In the genomic region with DNA sequence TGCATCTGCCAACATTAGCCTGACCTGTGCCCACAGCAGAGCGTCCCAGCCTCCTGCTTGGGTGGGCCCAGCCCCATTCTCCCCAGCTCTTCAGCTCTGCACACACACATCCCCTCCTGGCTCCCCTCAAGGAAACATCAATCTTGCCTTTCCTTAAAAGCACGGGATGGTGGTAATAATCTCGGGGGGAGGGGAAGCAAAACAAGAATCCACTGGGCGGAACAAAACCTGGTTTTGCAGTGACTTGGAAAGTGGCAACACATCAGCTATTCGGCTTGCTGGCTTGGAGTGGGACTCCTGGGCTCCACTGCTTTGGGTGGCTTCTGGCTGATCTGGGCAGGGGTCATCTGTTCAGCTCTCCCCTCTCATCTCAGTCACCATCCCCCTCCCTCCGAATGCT, we compare ENCODE assay signal across 29 cellular contexts. TPM values are rescaled to one million over a fixed set of nuclear protein-coding genes. Genes with fewer than 3 reads are reported as not detected.
A peak's percentile ranks its signal among the peaks of the same experiment; 100 is the strongest.
DNase-seq lines count a peak whose midpoint lies in the region; ATAC-seq, FAIRE-seq and TF ChIP-seq lines count a peak whose summit lies in the region.
"Had no signal": no experiment of that assay in that cellular context is flagged by ENCODE, and none has a peak within 500 bp of the region (broad histone marks: within the 10 kb centered on the region; RNA-seq: fewer than 3 reads in every experiment).

No MANE protein-coding gene starts in this region.

- DNase-seq in HepG2 (ENCODE audit: low spot score) (no peak), right lobe of liver (no peak), left kidney (ENCODE audit: low read depth, low spot score) (peak; percentile 51), NCI-H524 treated with DMSO at 0.1 percent for 48 hours (lab: John Stamatoyannopoulos, UW) (no peak), NOMO-1 treated with DMSO at 0.1 percent for 48 hours (lab: John Stamatoyannopoulos, UW; ENCODE audit: unreplicated experiment) (no peak), aorta (no peak)
- DNase-seq in activated naive CD8-positive, alpha-beta T cell treated with anti-CD3 and anti-CD28 coated beads, Interleukin-2, amount 10 ng/mL, durations not matched to agents 7 days and 5 days, result no peak
- DNase-seq: ACHN; activated B cell treated with CpG ODN at 0.5 μM for 24 hours; activated CD8-positive, alpha-beta memory T cell treated with anti-CD3 and anti-CD28 coated beads, Interleukin-2, amount 50 U/mL, for 4 hours; activated gamma-delta T cell; EL; IMR-90; lower lobe of right lung; NCI-H1092 treated with DMSO at 0.1 percent for 48 hours; NCI-H1930; NCI-H226; NCI-H774; occipital lobe; stimulated activated CD8-positive, alpha-beta memory T cell treated with anti-CD3 and anti-CD28 coated beads, Interleukin-4, amount 100 ng/mL, for 48 hours; T-helper 9 cell; trophoblast cell had no signal

- ATAC-seq in HepG2, result no peak
- no peak for ATAC-seq in right lobe of liver
- no peak for ATAC-seq in activated naive CD8-positive, alpha-beta T cell treated with anti-CD3 and anti-CD28 coated beads, Interleukin-2, amount 10 ng/mL, durations not matched to agents 7 days and 5 days (ENCODE audit: low read depth)
- no peak for ATAC-seq in HG03469 (IDR thresholded peaks at IDR 0.05; ENCODE audit: unreplicated experiment)
- ATAC-seq in aorta (ENCODE audit: low FRiP score), result no peak
- ATAC-seq: lower lobe of right lung had no signal

- H3K9me3 ChIP-seq in HepG2 (ENCODE audit: low read length) (no peaks in the 10 kb centered on the region), right lobe of liver (no peaks in the 10 kb centered on the region), aorta (ENCODE audit: control insufficient read depth, low read length) (no peaks in the 10 kb centered on the region)
- H3K9me3 ChIP-seq: breast epithelium, HAP-1, lower lobe of right lung had no signal

- intact Hi-C loops in HepG2 (cut with micrococcal nuclease; ENCODE audit: unreplicated experiment), result no loop called here
- intact Hi-C loops in right lobe of liver (cut with DNase I), result no loop called here
- intact Hi-C loops in aorta (cut with DNase I), result loop anchor here in 1 of 2 donors (5.0 kb wide), 1 partner anchor 75 kb away; the partner anchor contains the start of gene MECP2

- TF ChIP-seq CTCF in HepG2 (CRISPR knock-in tag; IDR thresholded peaks at IDR 0.05), result no peak
- TF ChIP-seq CTCF in right lobe of liver (IDR thresholded peaks at IDR 0.05), result no peak

- no peaks in the 10 kb centered on the region for H4K20me1 ChIP-seq in HepG2 (ENCODE audit: insufficient read depth, low read length)

- POLR2A ChIA-PET in HepG2 (lab: Yijun Ruan, JAX), result interaction anchor here (1.4 kb wide), 1 partner anchor 15 kb away, joined by 3 read pairs; no protein-coding TSS in a partner anchor
- POLR2A ChIA-PET in activated naive CD8-positive, alpha-beta T cell treated with anti-CD3 and anti-CD28 coated beads, Interleukin-2, amount 10 ng/mL, durations not matched to agents 7 days and 5 days (lab: Charles Lee), result no interaction called here

- H3K27ac ChIP-seq in HepG2 (ENCODE audit: extremely low read length, insufficient read depth, low read length) (peak overlapping the region; percentile 44), right lobe of liver (no peak overlapping the region), aorta (ENCODE audit: low read depth in 1 of 2, low read length in 2 of 2) (no peak overlapping the region)
- H3K27ac ChIP-seq: lower lobe of right lung had no signal

- no peak overlapping the region for H3K4me2 ChIP-seq in HepG2 (ENCODE audit: low read depth, low read length)

- in situ Hi-C loops in HepG2 (cut with HindIII; ENCODE audit: extremely low pct_ligation_motif_present, low pct_unique_long_range_greater_than_20kb), result no loop called here

- no peaks in the 10 kb centered on the region for H3K27me3 Mint-ChIP-seq in activated naive CD8-positive, alpha-beta T cell treated with anti-CD3 and anti-CD28 coated beads, Interleukin-2, amount 10 ng/mL, durations not matched to agents 7 days and 5 days
- H3K27me3 Mint-ChIP-seq: activated B cell treated with CpG ODN at 0.5 μM for 24 hours had no signal

- H3K9ac ChIP-seq in HepG2 (ENCODE audit: insufficient read depth, low read depth, low read length), result no peak overlapping the region

- no peak overlapping the region for H2AFZ ChIP-seq in HepG2 (ENCODE audit: low read length)

- no peak for FAIRE-seq in HepG2 (lab: Jason Lieb, UNC)
- FAIRE-seq: D721Med, endometrium, GM12892, keratinocyte had no signal

- TF ChIP-seq RAD21 in HepG2 (CRISPR knock-in tag; IDR thresholded peaks at IDR 0.05), result no peak

- BruUV-seq in HepG2 (replicated peaks; lab: Mats Ljungman, UMichigan), result no TSS peak

- peaks cover 15% of the 10 kb centered on the region for H3K79me2 ChIP-seq in HepG2 (ENCODE audit: insufficient read depth, low read length)

- no peak overlapping the region for H3K4me3 ChIP-seq in HepG2 (replicated peaks in 1 of 3; ENCODE audit: insufficient read depth in 1 of 3, low read depth in 2 of 3, low read length in 3 of 3)
- H3K4me3 ChIP-seq in right lobe of liver, result no peak overlapping the region
- H3K4me3 ChIP-seq in aorta (ENCODE audit: low read length in 2 of 2), result no peak overlapping the region
- H3K4me3 ChIP-seq: breast epithelium, HAP-1, lower lobe of right lung had no signal

- CTCF ChIA-PET in HepG2 (lab: Yijun Ruan, JAX; ENCODE audit: low intra/inter-chr PET ratio, low total read pairs), result no interaction called here

- TF ChIP-seq EP300 in HepG2 (IDR thresholded peaks at IDR 0.05; ENCODE audit: low read depth in 2 of 2, low read length in 2 of 2) (no peak), HepG2 (CRISPR knock-in tag; IDR thresholded peaks at IDR 0.05; ENCODE audit: borderline replicate concordance) (no peak)

- no peaks in the 10 kb centered on the region for H3K9me3 Mint-ChIP-seq in activated naive CD8-positive, alpha-beta T cell treated with anti-CD3 and anti-CD28 coated beads, Interleukin-2, amount 10 ng/mL, durations not matched to agents 7 days and 5 days
- H3K9me3 Mint-ChIP-seq: activated B cell treated with CpG ODN at 0.5 μM for 24 hours had no signal

- peak overlapping the region; percentile 82 for H3K27ac Mint-ChIP-seq in activated naive CD8-positive, alpha-beta T cell treated with anti-CD3 and anti-CD28 coated beads, Interleukin-2, amount 10 ng/mL, durations not matched to agents 7 days and 5 days

- 63% methylated on average over 4 of the region's 6 CpGs for WGBS in HepG2 (ENCODE audit: low lambda C conversion rate)
- WGBS in right lobe of liver (ENCODE audit: insufficient coverage, low coverage, low lambda C conversion rate, missing lambda C conversion rate), result 38% methylated on average over 5 of the region's 6 CpGs
- WGBS in aorta, 2 donors, result 55 to 65% methylated on average over 6 of the region's 6 CpGs

- H3K4me3 Mint-ChIP-seq in activated naive CD8-positive, alpha-beta T cell treated with anti-CD3 and anti-CD28 coated beads, Interleukin-2, amount 10 ng/mL, durations not matched to agents 7 days and 5 days, result no peak overlapping the region
- H3K4me3 Mint-ChIP-seq: activated B cell treated with CpG ODN at 0.5 μM for 24 hours had no signal

- H3K36me3 ChIP-seq in HepG2 (replicated peaks in 1 of 2; ENCODE audit: control insufficient read depth in 1 of 2, insufficient read depth in 2 of 2, low read length in 2 of 2), result peaks cover 0 to 2% of the 10 kb centered on the region in 2 experiments; a peak in 1 of 5 replicates
- no peaks in the 10 kb centered on the region for H3K36me3 ChIP-seq in right lobe of liver
- H3K36me3 ChIP-seq in aorta (ENCODE audit: control insufficient read depth in 1 of 2, insufficient read depth in 2 of 2, low read length in 1 of 2), result no peaks in the 10 kb centered on the region
- H3K36me3 ChIP-seq: breast epithelium had no signal

- TF ChIP-seq POLR2A in HepG2 (IDR thresholded peaks at IDR 0.05; ENCODE audit: insufficient read depth in 1 of 2, low read depth in 2 of 2, low read length in 2 of 2), result no peak
- no peak for TF ChIP-seq POLR2A in right lobe of liver (IDR thresholded peaks at IDR 0.05)

- H3K4me1 Mint-ChIP-seq in activated naive CD8-positive, alpha-beta T cell treated with anti-CD3 and anti-CD28 coated beads, Interleukin-2, amount 10 ng/mL, durations not matched to agents 7 days and 5 days, result peaks cover 1% of the 10 kb centered on the region

- H3K27me3 ChIP-seq in HepG2 (ENCODE audit: control insufficient read depth in 1 of 2, insufficient read depth in 2 of 2, low read length in 2 of 2) (no peaks in the 10 kb centered on the region), right lobe of liver (no peaks in the 10 kb centered on the region), aorta (ENCODE audit: control insufficient read depth in 1 of 2, insufficient read depth in 2 of 2, low read length in 1 of 2) (no peaks in the 10 kb centered on the region)

- peaks cover 3% of the 10 kb centered on the region for H3K36me3 Mint-ChIP-seq in activated naive CD8-positive, alpha-beta T cell treated with anti-CD3 and anti-CD28 coated beads, Interleukin-2, amount 10 ng/mL, durations not matched to agents 7 days and 5 days

- H3K4me1 ChIP-seq in HepG2 (ENCODE audit: insufficient read depth, low read length) (peaks cover 43% of the 10 kb centered on the region), right lobe of liver (peaks cover 0 to 2% (median 0%) of the 10 kb centered on the region in 4 donors), aorta (ENCODE audit: control insufficient read depth in 1 of 2, insufficient read depth in 2 of 2, low read length in 2 of 2) (no peaks in the 10 kb centered on the region)
- H3K4me1 ChIP-seq: breast epithelium had no signal

RNA-seq across cellular contexts. Expression of gene IRAK1, which starts 3.0 kb away (rescaled TPM):
- total RNA-seq in HepG2 (2016; rRNA removed; fragmentation: Illumina TruSeq; extraction: Trizol), result 69.8 and 77.3 TPM in 2 replicates
- 104 and 121 TPM in 2 replicates for total RNA-seq in HepG2 (2016; cell fraction: cytosol; rRNA removed; fragmentation: Illumina TruSeq; extraction: Trizol; ENCODE audit: low read depth)
- 57.7 and 81.1 TPM in 2 replicates for total RNA-seq in HepG2 (2016; cell fraction: insoluble cytoplasmic fraction; rRNA removed; fragmentation: Illumina TruSeq; extraction: Trizol)
- 244 and 255 TPM in 2 replicates for total RNA-seq in HepG2 (2016; cell fraction: membrane; rRNA removed; fragmentation: Illumina TruSeq; extraction: Trizol)
- total RNA-seq in HepG2 (2016; cell fraction: nucleus; rRNA removed; fragmentation: Illumina TruSeq; extraction: Trizol), result 35.1 and 36.4 TPM in 2 replicates
- polyA plus RNA-seq in HepG2 (2011; rRNA removed), result 57.7 and 83.5 TPM in 2 replicates
- 47.6 and 67.3 TPM in 2 replicates for polyA plus RNA-seq in HepG2 (2011; cell fraction: cytosol; rRNA removed)
- 59.5 and 63.5 TPM in 2 replicates for polyA plus RNA-seq in HepG2 (2011; cell fraction: nucleus; rRNA removed)
- 65.5 and 87.1 TPM in 2 replicates for polyA plus RNA-seq in HepG2 (2012)
- 148 and 150 TPM in 2 replicates for polyA plus RNA-seq in HepG2 (2016; cell fraction: cytosol; fragmentation: Illumina TruSeq; extraction: Trizol; ENCODE audit: low read depth)
- polyA plus RNA-seq in HepG2 (2016; cell fraction: insoluble cytoplasmic fraction; fragmentation: Illumina TruSeq; extraction: Trizol; ENCODE audit: low read depth), result 80.3 and 99.3 TPM in 2 replicates
- 244 and 277 TPM in 2 replicates for polyA plus RNA-seq in HepG2 (2016; cell fraction: membrane; fragmentation: Illumina TruSeq; extraction: Trizol; ENCODE audit: low read depth)
- polyA plus RNA-seq in HepG2 (2016; cell fraction: nucleus; fragmentation: Illumina TruSeq; extraction: Trizol; ENCODE audit: insufficient read depth, low read depth), result 93.5 and 94.6 TPM in 2 replicates
- polyA minus RNA-seq in HepG2 (2011; rRNA and poly(A)+ RNA removed; ENCODE audit: low replicate concordance), result 195 and 354 TPM in 2 replicates
- polyA minus RNA-seq in HepG2 (2011; cell fraction: cytosol; rRNA and poly(A)+ RNA removed), result 79.8 and 83.1 TPM in 2 replicates
- 16.6 and 21.8 TPM in 2 replicates for polyA minus RNA-seq in HepG2 (2011; cell fraction: nucleus; rRNA and poly(A)+ RNA removed)
- 10 to 100 TPM; 27.4 to 77.7 (median 41.4) TPM for total RNA-seq in right lobe of liver
- total RNA-seq in activated naive CD8-positive, alpha-beta T cell treated with anti-CD3 and anti-CD28 coated beads, Interleukin-2, amount 10 ng/mL, durations not matched to agents 7 days and 5 days, result 100 to 1,000 TPM; 127 to 135 TPM
- total RNA-seq in aorta, result 10 to 100 TPM; 62.3 to 78.3 TPM
- 10 to 100 TPM; 45.9 to 60.5 TPM for polyA plus RNA-seq in aorta

RNA-seq across cellular contexts. Expression of gene TMEM187, which starts 50.2 kb away (rescaled TPM):
- total RNA-seq in HepG2 (2016; rRNA removed; fragmentation: Illumina TruSeq; extraction: Trizol) (1.7 and 2.2 TPM in 2 replicates), right lobe of liver (10 to 100 TPM in 1 of 6 experiments, 1 to 10 TPM in 5; 3.8 to 10.3 (median 5.9) TPM), aorta (1 to 10 TPM; 3.8 to 8.6 TPM)
- total RNA-seq in HepG2 (2016; cell fraction: cytosol; rRNA removed; fragmentation: Illumina TruSeq; extraction: Trizol; ENCODE audit: low read depth), result 0.40 and 0.53 TPM in 2 replicates
- total RNA-seq in HepG2 (2016; cell fraction: insoluble cytoplasmic fraction; rRNA removed; fragmentation: Illumina TruSeq; extraction: Trizol), result 2.0 and 3.2 TPM in 2 replicates
- 1.1 and 1.3 TPM in 2 replicates for total RNA-seq in HepG2 (2016; cell fraction: membrane; rRNA removed; fragmentation: Illumina TruSeq; extraction: Trizol)
- total RNA-seq in HepG2 (2016; cell fraction: nucleus; rRNA removed; fragmentation: Illumina TruSeq; extraction: Trizol), result 2.5 and 3.6 TPM in 2 replicates
- polyA plus RNA-seq in HepG2 (2011; rRNA removed) (6.2 and 6.7 TPM in 2 replicates), aorta (1 to 10 TPM; 2.5 to 6.3 TPM)
- 7.0 and 11.0 TPM in 2 replicates for polyA plus RNA-seq in HepG2 (2011; cell fraction: cytosol; rRNA removed)
- 4.7 and 4.8 TPM in 2 replicates for polyA plus RNA-seq in HepG2 (2011; cell fraction: nucleus; rRNA removed)
- polyA plus RNA-seq in HepG2 (2012), result 5.0 and 5.4 TPM in 2 replicates
- polyA plus RNA-seq in HepG2 (2016; cell fraction: cytosol; fragmentation: Illumina TruSeq; extraction: Trizol; ENCODE audit: low read depth), result 0.63 and 0.91 TPM in 2 replicates
- 1.3 and 2.0 TPM in 2 replicates for polyA plus RNA-seq in HepG2 (2016; cell fraction: insoluble cytoplasmic fraction; fragmentation: Illumina TruSeq; extraction: Trizol; ENCODE audit: low read depth)
- 0.69 and 1.2 TPM in 2 replicates for polyA plus RNA-seq in HepG2 (2016; cell fraction: membrane; fragmentation: Illumina TruSeq; extraction: Trizol; ENCODE audit: low read depth)
- polyA plus RNA-seq in HepG2 (2016; cell fraction: nucleus; fragmentation: Illumina TruSeq; extraction: Trizol; ENCODE audit: insufficient read depth, low read depth), result 3.0 and 3.8 TPM in 2 replicates
- polyA minus RNA-seq in HepG2 (2011; rRNA and poly(A)+ RNA removed; ENCODE audit: low replicate concordance), result 9.2 and 13.1 TPM in 2 replicates
- 3.5 and 3.7 TPM in 2 replicates for polyA minus RNA-seq in HepG2 (2011; cell fraction: cytosol; rRNA and poly(A)+ RNA removed)
- 1.4 and 3.5 TPM in 2 replicates for polyA minus RNA-seq in HepG2 (2011; cell fraction: nucleus; rRNA and poly(A)+ RNA removed)
- 1 to 10 TPM; 8.6 to 9.7 TPM for total RNA-seq in activated naive CD8-positive, alpha-beta T cell treated with anti-CD3 and anti-CD28 coated beads, Interleukin-2, amount 10 ng/mL, durations not matched to agents 7 days and 5 days

RNA-seq across cellular contexts. Expression of gene HCFC1, which starts 51.1 kb away (rescaled TPM):
- total RNA-seq in HepG2 (2016; rRNA removed; fragmentation: Illumina TruSeq; extraction: Trizol) (17.8 and 24.0 TPM in 2 replicates), right lobe of liver (10 to 100 TPM; 15.2 to 32.5 (median 19.7) TPM), aorta (10 to 100 TPM; 41.6 to 41.8 TPM)
- 3.1 and 3.2 TPM in 2 replicates for total RNA-seq in HepG2 (2016; cell fraction: cytosol; rRNA removed; fragmentation: Illumina TruSeq; extraction: Trizol; ENCODE audit: low read depth)
- 18.3 and 20.3 TPM in 2 replicates for total RNA-seq in HepG2 (2016; cell fraction: insoluble cytoplasmic fraction; rRNA removed; fragmentation: Illumina TruSeq; extraction: Trizol)
- total RNA-seq in HepG2 (2016; cell fraction: membrane; rRNA removed; fragmentation: Illumina TruSeq; extraction: Trizol), result 11.9 and 12.8 TPM in 2 replicates
- 17.9 and 21.9 TPM in 2 replicates for total RNA-seq in HepG2 (2016; cell fraction: nucleus; rRNA removed; fragmentation: Illumina TruSeq; extraction: Trizol)
- polyA plus RNA-seq in HepG2 (2011; rRNA removed) (5.8 TPM in 2 replicates), aorta (10 to 100 TPM in 1 of 2 donors, 1 to 10 TPM in 1; 6.5 to 20.3 TPM)
- 4.6 and 5.7 TPM in 2 replicates for polyA plus RNA-seq in HepG2 (2011; cell fraction: cytosol; rRNA removed)
- polyA plus RNA-seq in HepG2 (2011; cell fraction: nucleus; rRNA removed), result 27.7 and 34.4 TPM in 2 replicates
- polyA plus RNA-seq in HepG2 (2012), result 18.3 and 21.2 TPM in 2 replicates
- polyA plus RNA-seq in HepG2 (2016; cell fraction: cytosol; fragmentation: Illumina TruSeq; extraction: Trizol; ENCODE audit: low read depth), result 2.2 and 2.6 TPM in 2 replicates
- polyA plus RNA-seq in HepG2 (2016; cell fraction: insoluble cytoplasmic fraction; fragmentation: Illumina TruSeq; extraction: Trizol; ENCODE audit: low read depth), result 32.5 and 46.4 TPM in 2 replicates
- polyA plus RNA-seq in HepG2 (2016; cell fraction: membrane; fragmentation: Illumina TruSeq; extraction: Trizol; ENCODE audit: low read depth), result 7.0 and 9.4 TPM in 2 replicates
- polyA plus RNA-seq in HepG2 (2016; cell fraction: nucleus; fragmentation: Illumina TruSeq; extraction: Trizol; ENCODE audit: insufficient read depth, low read depth), result 60.1 and 68.4 TPM in 2 replicates
- 16.9 and 25.4 TPM in 2 replicates for polyA minus RNA-seq in HepG2 (2011; rRNA and poly(A)+ RNA removed; ENCODE audit: low replicate concordance)
- polyA minus RNA-seq in HepG2 (2011; cell fraction: cytosol; rRNA and poly(A)+ RNA removed), result 17.9 and 19.6 TPM in 2 replicates
- polyA minus RNA-seq in HepG2 (2011; cell fraction: nucleus; rRNA and poly(A)+ RNA removed), result 10.3 and 14.4 TPM in 2 replicates
- 100 to 1,000 TPM; 101 to 107 TPM for total RNA-seq in activated naive CD8-positive, alpha-beta T cell treated with anti-CD3 and anti-CD28 coated beads, Interleukin-2, amount 10 ng/mL, durations not matched to agents 7 days and 5 days
